ENCODE assay signal across 8 cellular contexts in the genomic region with DNA sequence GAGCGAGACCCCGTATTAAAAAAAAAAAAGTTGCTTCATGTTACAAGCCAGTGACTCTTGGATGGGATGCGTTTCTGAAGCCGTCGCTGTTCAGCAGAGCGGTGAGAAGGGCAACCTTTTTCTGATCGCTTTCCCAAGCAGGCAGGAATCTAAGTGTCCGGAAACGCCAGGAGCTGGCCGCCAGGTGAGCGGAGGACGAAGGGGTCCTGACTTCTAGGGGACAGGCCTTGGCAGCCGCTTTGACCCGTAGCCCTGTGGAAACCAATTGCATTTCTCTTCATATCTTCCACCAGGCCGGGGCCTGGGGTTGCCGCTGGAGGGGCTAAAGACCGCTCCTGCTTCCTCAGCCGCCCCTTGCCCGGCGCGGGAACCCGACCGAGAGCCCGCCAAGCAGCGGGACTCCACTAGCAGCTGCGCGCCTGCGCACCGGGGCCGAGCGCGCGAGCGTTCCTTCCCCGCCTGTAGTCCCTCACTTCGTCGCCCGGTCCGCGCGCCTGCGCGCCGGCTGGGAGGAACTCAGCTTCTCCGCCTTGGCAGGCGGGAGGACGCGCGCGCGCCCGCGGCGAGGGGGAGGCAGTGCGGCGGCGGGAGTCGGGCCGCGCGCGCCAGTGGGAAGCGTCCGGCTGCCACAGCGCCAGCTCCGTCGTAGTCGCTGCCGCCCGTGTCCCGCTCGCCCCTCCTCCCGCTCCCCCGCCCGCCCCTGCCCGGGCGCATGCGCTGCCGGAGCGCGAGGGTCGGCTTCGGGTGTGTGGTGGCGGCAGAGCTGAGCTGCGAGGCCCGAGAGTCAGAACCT. TPM values are rescaled to one million over a fixed set of nuclear protein-coding genes. Genes with fewer than 3 reads are reported as not detected.
A peak's percentile ranks its signal among the peaks of the same experiment; 100 is the strongest.
DNase-seq lines count a peak whose midpoint lies in the region; ATAC-seq and TF ChIP-seq lines count a peak whose summit lies in the region.

A gene with protein sequence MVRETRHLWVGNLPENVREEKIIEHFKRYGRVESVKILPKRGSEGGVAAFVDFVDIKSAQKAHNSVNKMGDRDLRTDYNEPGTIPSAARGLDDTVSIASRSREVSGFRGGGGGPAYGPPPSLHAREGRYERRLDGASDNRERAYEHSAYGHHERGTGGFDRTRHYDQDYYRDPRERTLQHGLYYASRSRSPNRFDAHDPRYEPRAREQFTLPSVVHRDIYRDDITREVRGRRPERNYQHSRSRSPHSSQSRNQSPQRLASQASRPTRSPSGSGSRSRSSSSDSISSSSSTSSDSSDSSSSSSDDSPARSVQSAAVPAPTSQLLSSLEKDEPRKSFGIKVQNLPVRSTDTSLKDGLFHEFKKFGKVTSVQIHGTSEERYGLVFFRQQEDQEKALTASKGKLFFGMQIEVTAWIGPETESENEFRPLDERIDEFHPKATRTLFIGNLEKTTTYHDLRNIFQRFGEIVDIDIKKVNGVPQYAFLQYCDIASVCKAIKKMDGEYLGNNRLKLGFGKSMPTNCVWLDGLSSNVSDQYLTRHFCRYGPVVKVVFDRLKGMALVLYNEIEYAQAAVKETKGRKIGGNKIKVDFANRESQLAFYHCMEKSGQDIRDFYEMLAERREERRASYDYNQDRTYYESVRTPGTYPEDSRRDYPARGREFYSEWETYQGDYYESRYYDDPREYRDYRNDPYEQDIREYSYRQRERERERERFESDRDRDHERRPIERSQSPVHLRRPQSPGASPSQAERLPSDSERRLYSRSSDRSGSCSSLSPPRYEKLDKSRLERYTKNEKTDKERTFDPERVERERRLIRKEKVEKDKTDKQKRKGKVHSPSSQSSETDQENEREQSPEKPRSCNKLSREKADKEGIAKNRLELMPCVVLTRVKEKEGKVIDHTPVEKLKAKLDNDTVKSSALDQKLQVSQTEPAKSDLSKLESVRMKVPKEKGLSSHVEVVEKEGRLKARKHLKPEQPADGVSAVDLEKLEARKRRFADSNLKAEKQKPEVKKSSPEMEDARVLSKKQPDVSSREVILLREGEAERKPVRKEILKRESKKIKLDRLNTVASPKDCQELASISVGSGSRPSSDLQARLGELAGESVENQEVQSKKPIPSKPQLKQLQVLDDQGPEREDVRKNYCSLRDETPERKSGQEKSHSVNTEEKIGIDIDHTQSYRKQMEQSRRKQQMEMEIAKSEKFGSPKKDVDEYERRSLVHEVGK (N-terminal part only) (plus strand): TSS at position 608 of the 793 bp plus-strand sequence. CDS start 361 bp downstream, outside the sequence.

- ATAC-seq in HG02623 (IDR thresholded peaks at IDR 0.05; ENCODE audit: unreplicated experiment) (peak; percentile 62), omental fat pad (ENCODE audit: low FRiP score) (peak; percentile 85)
- ATAC-seq in activated naive CD4-positive, alpha-beta T cell treated with anti-CD3 and anti-CD28 coated beads, Interleukin-2, amount 50 U/mL, for 72 hours: peak; percentile 87 to 89

- peaks cover 16 to 17% of the 10 kb centered on the region in 2 donors for H3K36me3 Mint-ChIP-seq in activated naive CD4-positive, alpha-beta T cell treated with anti-CD3 and anti-CD28 coated beads, Interleukin-2, amount 50 U/mL, for 72 hours

- peak within 1 kb of the TSS; percentile 90 for H3K27ac ChIP-seq in temporal lobe (ENCODE audit: low read depth, low read length)

- H3K9me3 Mint-ChIP-seq in activated naive CD4-positive, alpha-beta T cell treated with anti-CD3 and anti-CD28 coated beads, Interleukin-2, amount 50 U/mL, for 72 hours: no peaks in the 10 kb centered on the region

- TF ChIP-seq CTCF in GM10248 (IDR thresholded peaks at IDR 0.05; ENCODE audit: control extremely low read depth, extremely low read depth, low read depth, missing control alignments): no peak
- no peak for TF ChIP-seq CTCF in omental fat pad (IDR thresholded peaks at IDR 0.05)

- peak within 1 kb of the TSS; percentile 93 to 98 for H3K27ac Mint-ChIP-seq in activated naive CD4-positive, alpha-beta T cell treated with anti-CD3 and anti-CD28 coated beads, Interleukin-2, amount 50 U/mL, for 72 hours

- DNase-seq in GM10248 (ENCODE audit: extremely low spot score) (peak; percentile 91), NCI-H1105 (lab: John Stamatoyannopoulos, UW) (peak; percentile 98), SKM-1 (lab: John Stamatoyannopoulos, UW; ENCODE audit: unreplicated experiment) (peak; percentile 90), glomerular endothelial cell (ENCODE audit: extremely low read depth, low read depth, low spot score) (no peak), omental fat pad (ENCODE audit: low spot score) (peak; percentile 82)
- peak; percentile 99 for DNase-seq in activated naive CD4-positive, alpha-beta T cell treated with anti-CD3 and anti-CD28 coated beads, Interleukin-2, amount 50 U/mL, for 72 hours (ENCODE audit: low spot score in 2 of 2)

- CTCF ChIA-PET in GM10248 (lab: Yijun Ruan, JAX): interaction anchor here (0.8 to 2.8 kb wide), 4 partner anchors 9 to 151 kb away, joined by 3 to 16 read pairs (median 3); no protein-coding TSS in a partner anchor

- POLR2A ChIA-PET in GM10248 (lab: Yijun Ruan, JAX): interaction anchor here (0.9 to 2.0 kb wide), 3 partner anchors 10 to 15 kb away, joined by 3 to 24 read pairs (median 3); no protein-coding TSS in a partner anchor

RNA-seq across cellular contexts. Expression of the gene that starts here (rescaled TPM):
- total RNA-seq in activated naive CD4-positive, alpha-beta T cell treated with anti-CD3 and anti-CD28 coated beads, Interleukin-2, amount 50 U/mL, for 72 hours: 10 to 100 TPM; 52.1 to 63.4 TPM
- total RNA-seq in glomerular endothelial cell (25.8 and 36.8 TPM in 2 replicates), omental fat pad (10 to 100 TPM; 33.4 to 64.0 (median 51.5) TPM), temporal lobe (75.0 TPM)
